ENCODE assay signal across 10 cellular contexts in the genomic region with DNA sequence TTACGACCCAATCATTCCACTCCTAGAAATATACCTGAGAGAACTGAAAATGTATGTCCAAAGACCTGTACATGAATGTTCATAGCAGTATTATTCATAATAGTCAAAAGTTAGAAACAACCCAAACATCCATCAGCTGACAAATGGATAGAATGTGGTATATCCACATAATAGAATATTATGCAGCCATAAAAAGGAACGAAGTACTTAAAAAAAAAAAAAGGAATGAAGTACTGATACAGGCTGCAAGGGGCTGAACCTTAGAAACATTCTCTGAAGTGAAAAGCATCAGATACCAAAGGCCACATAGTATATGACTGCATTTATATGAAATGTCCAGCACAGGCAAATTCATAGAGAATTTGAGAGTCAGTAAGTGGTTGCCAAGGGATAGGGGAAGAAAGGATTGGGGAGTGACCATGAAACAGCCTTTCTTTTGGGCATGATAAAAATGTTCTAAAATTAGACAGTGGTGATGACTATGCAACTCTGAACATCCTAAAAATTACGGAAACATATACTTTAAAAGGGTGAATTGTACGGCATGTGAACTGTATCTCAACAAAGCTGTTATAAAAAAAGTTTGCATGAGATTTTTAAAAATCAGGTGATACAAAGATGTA. TPM values are rescaled to one million over a fixed set of nuclear protein-coding genes. Genes with fewer than 3 reads are reported as not detected.
A peak's percentile ranks its signal among the peaks of the same experiment; 100 is the strongest.
DNase-seq lines count a peak whose midpoint lies in the region; ATAC-seq and TF ChIP-seq lines count a peak whose summit lies in the region.
"Had no signal": no experiment of that assay in that cellular context is flagged by ENCODE, and none has a peak within 500 bp of the region (broad histone marks: within the 10 kb centered on the region; RNA-seq: fewer than 3 reads in every experiment).

No MANE protein-coding gene starts in this region.

- no peak for DNase-seq in activated T-helper 2 cell treated with anti-CD3 and anti-CD28 coated beads, Interferon-gamma antibody, Interleukin-2, Interleukin-4, amounts not matched to agents 10 μg/mL and 5 μg/mL and 100 μg/mL, durations not matched to agents 14 hours and 24 hours and 36 hours (ENCODE audit: low spot score)
- DNase-seq in mesothelial cell of epicardium (ENCODE audit: low spot score in 2 of 2, unreplicated experiment in 2 of 2) (no peak), foreskin melanocyte (no peak), D341Med (ENCODE audit: low spot score) (no peak)

- H3K9me3 Mint-ChIP-seq in IgD-negative memory B cell (peaks cover 0 to 2% (median 0%) of the 10 kb centered on the region in 3 donors), mesothelial cell of epicardium (peaks cover 4% of the 10 kb centered on the region)
- no peaks in the 10 kb centered on the region for H3K9me3 Mint-ChIP-seq in activated T-helper 2 cell treated with anti-CD3 and anti-CD28 coated beads, Interferon-gamma antibody, Interleukin-2, Interleukin-4, amounts not matched to agents 10 μg/mL and 5 μg/mL and 100 μg/mL, durations not matched to agents 14 hours and 24 hours and 36 hours

- peak overlapping the region in 8 of 11 experiments; percentile 81 to 91 (median 86); a peak in 12 of 22 replicates for H3K27ac ChIP-seq in BLaER1 treated with 17β-estradiol and CSF1 and Interleukin-3, amounts not matched to agents 10 nM and 100 nM

- peaks cover 0 to 22% (median 5%) of the 10 kb centered on the region in 11 experiments; a peak in 10 of 22 replicates for H3K36me3 ChIP-seq in BLaER1 treated with 17β-estradiol and CSF1 and Interleukin-3, amounts not matched to agents 10 nM and 100 nM

- intact Hi-C loops in activated T-helper 2 cell treated with anti-CD3 and anti-CD28 coated beads, Interferon-gamma antibody, Interleukin-2, Interleukin-4, amounts not matched to agents 10 μg/mL and 5 μg/mL and 100 μg/mL, durations not matched to agents 14 hours and 24 hours and 36 hours (cut with micrococcal nuclease), result no loop called here

- TF ChIP-seq CTCF in mesothelial cell of epicardium (IDR thresholded peaks at IDR 0.05; ENCODE audit: unreplicated experiment), result no peak

- H3K9ac ChIP-seq in BLaER1 treated with 17β-estradiol and CSF1 and Interleukin-3, amounts not matched to agents 10 nM and 100 nM, result peak overlapping the region in 6 of 11 experiments; percentile 90 to 96 (median 92); a peak in 9 of 22 replicates

- H3K4me3 Mint-ChIP-seq in IgD-negative memory B cell (peak overlapping the region; percentile 80 to 96 (median 84)), mesothelial cell of epicardium (peak overlapping the region; percentile 74)
- H3K4me3 Mint-ChIP-seq in activated T-helper 2 cell treated with anti-CD3 and anti-CD28 coated beads, Interferon-gamma antibody, Interleukin-2, Interleukin-4, amounts not matched to agents 10 μg/mL and 5 μg/mL and 100 μg/mL, durations not matched to agents 14 hours and 24 hours and 36 hours (ENCODE audit: low read depth), result peak overlapping the region; percentile 86

- peak overlapping the region in 9 of 10 experiments; percentile 91 to 99 (median 97); a peak in 15 of 20 replicates for H3K4me3 ChIP-seq in BLaER1 treated with 17β-estradiol and CSF1 and Interleukin-3, amounts not matched to agents 10 nM and 100 nM

- H3K4me1 ChIP-seq in BLaER1 treated with 17β-estradiol and CSF1 and Interleukin-3, amounts not matched to agents 10 nM and 100 nM, result peaks cover 71 to 81% (median 75%) of the 10 kb centered on the region in 10 experiments

- peaks cover 0 to 6% (median 4%) of the 10 kb centered on the region in 11 experiments; a peak in 6 of 22 replicates for H3K9me3 ChIP-seq in BLaER1 treated with 17β-estradiol and CSF1 and Interleukin-3, amounts not matched to agents 10 nM and 100 nM (replicated peaks in 1 of 11)

- H3K4me2 ChIP-seq in BLaER1 treated with 17β-estradiol and CSF1 and Interleukin-3, amounts not matched to agents 10 nM and 100 nM, result peak overlapping the region; percentile 75 to 99 (median 92)

- H3K4me1 Mint-ChIP-seq in IgD-negative memory B cell, result peaks cover 27 to 37% (median 30%) of the 10 kb centered on the region in 3 donors
- H3K4me1 Mint-ChIP-seq in activated T-helper 2 cell treated with anti-CD3 and anti-CD28 coated beads, Interferon-gamma antibody, Interleukin-2, Interleukin-4, amounts not matched to agents 10 μg/mL and 5 μg/mL and 100 μg/mL, durations not matched to agents 14 hours and 24 hours and 36 hours (ENCODE audit: low read depth), result peaks cover 42% of the 10 kb centered on the region
- peaks cover 17% of the 10 kb centered on the region for H3K4me1 Mint-ChIP-seq in mesothelial cell of epicardium

- H3K36me3 Mint-ChIP-seq in IgD-negative memory B cell (peaks cover 2% of the 10 kb centered on the region), mesothelial cell of epicardium (no peaks in the 10 kb centered on the region)
- H3K36me3 Mint-ChIP-seq in activated T-helper 2 cell treated with anti-CD3 and anti-CD28 coated beads, Interferon-gamma antibody, Interleukin-2, Interleukin-4, amounts not matched to agents 10 μg/mL and 5 μg/mL and 100 μg/mL, durations not matched to agents 14 hours and 24 hours and 36 hours (ENCODE audit: low read depth), result peaks cover 9% of the 10 kb centered on the region

- no peaks in the 10 kb centered on the region for H3K27me3 Mint-ChIP-seq in IgD-negative memory B cell
- no peaks in the 10 kb centered on the region for H3K27me3 Mint-ChIP-seq in activated T-helper 2 cell treated with anti-CD3 and anti-CD28 coated beads, Interferon-gamma antibody, Interleukin-2, Interleukin-4, amounts not matched to agents 10 μg/mL and 5 μg/mL and 100 μg/mL, durations not matched to agents 14 hours and 24 hours and 36 hours (ENCODE audit: low read depth)
- H3K27me3 Mint-ChIP-seq in mesothelial cell of epicardium (ENCODE audit: low read depth), result peaks cover 6% of the 10 kb centered on the region

- peaks cover 11 to 55% (median 45%) of the 10 kb centered on the region in 11 experiments; a peak in 19 of 22 replicates for H4K20me1 ChIP-seq in BLaER1 treated with 17β-estradiol and CSF1 and Interleukin-3, amounts not matched to agents 10 nM and 100 nM

- no peak for ATAC-seq in HG03342 (IDR thresholded peaks at IDR 0.05; ENCODE audit: unreplicated experiment)
- ATAC-seq in HG03159 (IDR thresholded peaks at IDR 0.05; ENCODE audit: unreplicated experiment), result no peak

- H3K27ac Mint-ChIP-seq in IgD-negative memory B cell (peak overlapping the region in 1 of 3 donors; percentile 4), mesothelial cell of epicardium (no peak overlapping the region)
- H3K27ac Mint-ChIP-seq in activated T-helper 2 cell treated with anti-CD3 and anti-CD28 coated beads, Interferon-gamma antibody, Interleukin-2, Interleukin-4, amounts not matched to agents 10 μg/mL and 5 μg/mL and 100 μg/mL, durations not matched to agents 14 hours and 24 hours and 36 hours, result no peak overlapping the region

- no peaks in the 10 kb centered on the region for H3K27me3 ChIP-seq in BLaER1 treated with 17β-estradiol and CSF1 and Interleukin-3, amounts not matched to agents 10 nM and 100 nM

RNA-seq across cellular contexts. Expression of a gene that starts 1.8 kb away (rescaled TPM):
- polyA plus RNA-seq in IgD-negative memory B cell, result 34.7 TPM
- 13.7 and 14.2 TPM in 2 replicates for total RNA-seq in activated T-helper 2 cell treated with anti-CD3 and anti-CD28 coated beads, Interferon-gamma antibody, Interleukin-2, Interleukin-4, amounts not matched to agents 10 μg/mL and 5 μg/mL and 100 μg/mL, durations not matched to agents 14 hours and 24 hours and 36 hours
- 17.2 to 19.4 TPM (median 18.5 TPM) in 3 replicates for total RNA-seq in mesothelial cell of epicardium

RNA-seq across cellular contexts. Expression of a gene that starts 29.7 kb away (rescaled TPM):
- 1.0 TPM for polyA plus RNA-seq in IgD-negative memory B cell
- total RNA-seq in activated T-helper 2 cell treated with anti-CD3 and anti-CD28 coated beads, Interferon-gamma antibody, Interleukin-2, Interleukin-4, amounts not matched to agents 10 μg/mL and 5 μg/mL and 100 μg/mL, durations not matched to agents 14 hours and 24 hours and 36 hours, result not detected in 2 replicates
- not detected in 3 replicates for total RNA-seq in mesothelial cell of epicardium
- polyA plus RNA-seq: keratinocyte had no signal

RNA-seq across cellular contexts. Expression of a gene that starts 33.7 kb away (rescaled TPM):
- not detected for polyA plus RNA-seq in IgD-negative memory B cell
- not detected in 2 replicates for total RNA-seq in activated T-helper 2 cell treated with anti-CD3 and anti-CD28 coated beads, Interferon-gamma antibody, Interleukin-2, Interleukin-4, amounts not matched to agents 10 μg/mL and 5 μg/mL and 100 μg/mL, durations not matched to agents 14 hours and 24 hours and 36 hours
- total RNA-seq in mesothelial cell of epicardium, result not detected in 3 replicates
- total RNA-seq: cerebellum had no signal
- polyA plus RNA-seq: keratinocyte had no signal
